Comparison of ENCODE assay signal across 8 cellular contexts in genomic region chr11:120612363-120613263, GRCh38.
DNase-seq lines count a peak whose midpoint lies in the region; ATAC-seq and TF ChIP-seq lines count a peak whose summit lies in the region.

No MANE protein-coding gene starts in this region.

- H3K9me3 ChIP-seq in OCI-LY3 (ENCODE audit: insufficient read depth, low read length) (no peaks in the 10 kb centered on the region), lower lobe of right lung (no peaks in the 10 kb centered on the region), tibial nerve (peaks cover 0 to 4% (median 0%) of the 10 kb centered on the region in 4 donors), esophagus squamous epithelium (peaks cover 0 to under 1% (median 0%) of the 10 kb centered on the region in 3 donors)

- H3K4me3 ChIP-seq in OCI-LY3 (ENCODE audit: low read length) (peak overlapping the region; percentile 59), lower lobe of right lung (no peak overlapping the region), tibial nerve (no peak overlapping the region), esophagus squamous epithelium (no peak overlapping the region)

- DNase-seq in lower lobe of right lung: no peak
- no peak for DNase-seq in tibial nerve (ENCODE audit: low spot score in 2 of 2)
- no peak for DNase-seq in esophagus squamous epithelium (lab: John Stamatoyannopoulos, UW)
- no peak for DNase-seq in superior temporal gyrus (ENCODE audit: extremely low spot score)
- DNase-seq in activated CD4-positive, alpha-beta T cell treated with anti-CD3 and anti-CD28 coated beads for 48 hours: no peak

- H3K27me3 ChIP-seq in OCI-LY3 (ENCODE audit: low read depth, low read length): no peaks in the 10 kb centered on the region
- no peaks in the 10 kb centered on the region for H3K27me3 ChIP-seq in lower lobe of right lung (ENCODE audit: low read depth)
- no peaks in the 10 kb centered on the region for H3K27me3 ChIP-seq in tibial nerve
- H3K27me3 ChIP-seq in esophagus squamous epithelium: no peaks in the 10 kb centered on the region

- intact Hi-C loops in lower lobe of right lung (cut with DNase I) (no loop called here), esophagus squamous epithelium (cut with DNase I) (no loop called here)

- no peaks in the 10 kb centered on the region for H3K36me3 ChIP-seq in OCI-LY3 (replicated peaks; ENCODE audit: low read depth, low read length)
- no peaks in the 10 kb centered on the region for H3K36me3 ChIP-seq in lower lobe of right lung
- no peaks in the 10 kb centered on the region for H3K36me3 ChIP-seq in tibial nerve
- no peaks in the 10 kb centered on the region for H3K36me3 ChIP-seq in esophagus squamous epithelium

- H2AFZ ChIP-seq in OCI-LY3 (ENCODE audit: low read depth, low read length): peak overlapping the region; percentile 62

- peak overlapping the region; percentile 38; the same call in 1 of the 2 replicates for H3K9ac ChIP-seq in OCI-LY3 (ENCODE audit: low read length)

- 52 to 60% methylated on average over 9 of the region's 9 CpGs for WGBS in tibial nerve, 2 donors
- 54 to 64% methylated on average over 9 of the region's 9 CpGs for WGBS in esophagus squamous epithelium, 2 donors

- no peaks in the 10 kb centered on the region for H3K79me2 ChIP-seq in OCI-LY3 (ENCODE audit: low read length)

- H3K27ac ChIP-seq in OCI-LY3 (ENCODE audit: low read length): peak overlapping the region; percentile 70
- peak overlapping the region; percentile 31 for H3K27ac ChIP-seq in lower lobe of right lung
- H3K27ac ChIP-seq in tibial nerve: no peak overlapping the region
- peak overlapping the region in 2 of 4 donors; percentile 38 to 39 for H3K27ac ChIP-seq in esophagus squamous epithelium

- H4K20me1 ChIP-seq in OCI-LY3 (ENCODE audit: insufficient read depth, low read length): no peaks in the 10 kb centered on the region

- H3K4me1 ChIP-seq in OCI-LY3 (ENCODE audit: low read length) (peaks cover 29% of the 10 kb centered on the region), lower lobe of right lung (peaks cover 3% of the 10 kb centered on the region), tibial nerve (peaks cover 0 to 18% (median 2%) of the 10 kb centered on the region in 4 donors), esophagus squamous epithelium (peaks cover 0 to 22% (median 6%) of the 10 kb centered on the region in 3 donors)

- ATAC-seq in GM18909 (IDR thresholded peaks at IDR 0.05; ENCODE audit: poor library complexity, unreplicated experiment) (peak; percentile 88), HG02642 (IDR thresholded peaks at IDR 0.05; ENCODE audit: poor library complexity, unreplicated experiment) (peak; percentile 91), lower lobe of right lung (peak; percentile 49 to 52)

- no peak for TF ChIP-seq CTCF in OCI-LY3 (IDR thresholded peaks at IDR 0.05; ENCODE audit: low read depth, low read length)
- TF ChIP-seq CTCF in lower lobe of right lung (IDR thresholded peaks at IDR 0.05): no peak
- no peak for TF ChIP-seq CTCF in tibial nerve (IDR thresholded peaks at IDR 0.05)
- TF ChIP-seq CTCF in esophagus squamous epithelium (IDR thresholded peaks at IDR 0.05): no peak

- TF ChIP-seq EP300 in tibial nerve (IDR thresholded peaks at IDR 0.05): no peak

- peak overlapping the region; percentile 90 for H3K4me2 ChIP-seq in OCI-LY3 (ENCODE audit: low read length)

- no peak for TF ChIP-seq POLR2A in tibial nerve (IDR thresholded peaks at IDR 0.05)
- no peak for TF ChIP-seq POLR2A in esophagus squamous epithelium (IDR thresholded peaks at IDR 0.05)

Comparison
In these comparisons a context has a peak if more than half of its experiments do, and no peak if none do; other contexts are left out.
1. H3K27ac ChIP-seq: peak in OCI-LY3 (single experiment) and lower lobe of right lung (single experiment); none in tibial nerve (0 of 4).
2. Peak in every context shown above with its lines, with median percentiles within 50 percentile points of each other: ATAC-seq.